ENCODE assay signal across 21 cellular contexts in the genomic region with DNA sequence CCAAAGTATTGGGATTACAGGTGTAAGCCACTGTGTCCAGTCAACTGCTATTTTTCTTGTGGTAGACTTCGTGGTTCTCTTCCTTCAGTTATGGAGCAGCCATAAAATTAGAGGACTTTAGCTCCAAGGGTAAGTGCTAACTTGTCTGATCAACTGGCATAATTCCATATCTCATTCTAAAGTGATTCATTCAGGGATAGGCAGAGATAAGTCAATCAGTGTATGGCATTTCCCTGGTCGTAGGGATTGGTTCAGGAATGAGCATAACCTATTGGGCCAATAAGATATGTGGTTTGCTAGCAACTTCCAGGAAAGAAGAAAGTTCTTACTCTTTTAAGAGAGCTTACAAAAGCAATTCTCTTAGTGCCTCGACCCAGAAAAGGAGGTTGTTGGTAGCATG.
"Had no signal": no experiment of that assay in that cellular context is flagged by ENCODE, and none has a peak within 500 bp of the region (broad histone marks: within the 10 kb centered on the region; RNA-seq: fewer than 3 reads in every experiment).

No MANE protein-coding gene starts in this region.

- H3K36me3 ChIP-seq: brain microvascular endothelial cell had no signal

- DNase-seq: activated CD4-positive, alpha-beta memory T cell treated with anti-CD3 and anti-CD28 coated beads for 36 hours; activated CD4-positive, alpha-beta T cell treated with anti-CD3 and anti-CD28 coated beads for 36 hours; activated CD4-positive, CD25-positive, alpha-beta regulatory T cell; activated CD4-positive, CD25-positive, alpha-beta regulatory T cell treated with anti-CD3 and anti-CD28 coated beads, Interleukin-2, amount 50 U/mL, for 72 hours; activated CD8-positive, alpha-beta memory T cell treated with anti-CD3 and anti-CD28 coated beads, Interleukin-2, amount 10 ng/mL, durations not matched to agents 7 days and 5 days; activated CD8-positive, alpha-beta memory T cell treated with anti-CD3 and anti-CD28 coated beads, Interleukin-2, amount 50 U/mL, for 4 hours; activated CD8-positive, alpha-beta T cell treated with anti-CD3 and anti-CD28 coated beads, Interleukin-2, amount 10 ng/mL, durations not matched to agents 7 days and 5 days; activated effector memory CD4-positive, alpha-beta T cell treated with anti-CD3 and anti-CD28 coated beads, Interleukin-2, amount 50 U/mL, for 16 hours; activated naive CD4-positive, alpha-beta T cell; activated naive CD4-positive, alpha-beta T cell treated with anti-CD3 and anti-CD28 coated beads, Interleukin-2, amount 10 ng/mL, durations not matched to agents 7 days and 5 days; activated naive CD8-positive, alpha-beta T cell treated with anti-CD3 and anti-CD28 coated beads, Interleukin-2, amount 10 ng/mL, durations not matched to agents 7 days and 5 days; activated T-cell treated with anti-CD3 and anti-CD28 coated beads, Interleukin-2, amount 50 U/mL, for 1 hour; activated T-cell treated with anti-CD3 and anti-CD28 coated beads, Interleukin-2, amount 50 U/mL, for 48 hours; brain microvascular endothelial cell; caudate nucleus; dorsolateral prefrontal cortex; effector memory CD4-positive, alpha-beta T cell; endodermal cell; foreskin fibroblast; T-helper 2 cell had no signal

- H3K4me3 ChIP-seq: coronary artery, dorsolateral prefrontal cortex had no signal

- H3K27ac ChIP-seq: brain microvascular endothelial cell, coronary artery, dorsolateral prefrontal cortex had no signal

- H3K27me3 ChIP-seq: brain microvascular endothelial cell, dorsolateral prefrontal cortex had no signal
